ENCODE assay signal across 27 cellular contexts in the genomic region with DNA sequence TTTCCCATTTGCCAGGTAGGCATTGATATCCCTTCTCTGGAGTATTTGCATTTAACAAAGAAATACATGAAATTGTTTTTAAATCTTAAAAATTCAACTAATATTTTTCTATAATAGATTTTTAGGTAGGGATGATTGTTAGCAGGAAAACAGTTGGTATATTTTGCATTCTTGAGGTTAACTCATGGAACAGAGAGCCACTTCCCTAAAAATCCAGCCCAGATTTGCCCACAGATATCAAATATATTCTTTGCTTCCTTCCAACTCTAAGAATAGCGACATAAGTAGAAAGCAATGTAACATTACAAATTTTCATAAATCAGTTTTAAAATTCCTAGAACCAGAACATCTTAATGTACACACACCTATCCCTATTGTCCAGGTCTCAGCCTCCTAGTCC.
"Had no signal": no experiment of that assay in that cellular context is flagged by ENCODE, and none has a peak within 500 bp of the region (broad histone marks: within the 10 kb centered on the region; RNA-seq: fewer than 3 reads in every experiment).

No MANE protein-coding gene starts in this region.

- H3K36me3 ChIP-seq: esophagus squamous epithelium, gastroesophageal sphincter, heart right ventricle had no signal

- H3K4me1 ChIP-seq: heart right ventricle had no signal

- ATAC-seq: activated T-helper 17 cell treated with anti-CD3 and anti-CD28 coated beads, Interleukin-2, amount 50 U/mL, for 72 hours; body of pancreas; gastroesophageal sphincter; heart right ventricle; T-helper 17 cell had no signal

- H3K27me3 ChIP-seq: body of pancreas, esophagus squamous epithelium, gastroesophageal sphincter, heart right ventricle, hepatocyte had no signal

- H3K27ac ChIP-seq: body of pancreas, epithelial cell of prostate, esophagus squamous epithelium, gastroesophageal sphincter, heart right ventricle, hepatocyte had no signal

- H3K79me2 ChIP-seq: hepatocyte had no signal

- H3K4me3 ChIP-seq: body of pancreas, esophagus squamous epithelium, gastroesophageal sphincter, heart right ventricle, hepatocyte had no signal

- H3K4me2 ChIP-seq: hepatocyte had no signal

- DNase-seq: activated CD4-positive, alpha-beta memory T cell treated with anti-CD3 and anti-CD28 coated beads, Interleukin-2, amount 10 ng/mL, durations not matched to agents 7 days and 5 days; activated CD4-positive, alpha-beta T cell treated with anti-CD3 and anti-CD28 coated beads for 1 hour; activated CD4-positive, alpha-beta T cell treated with anti-CD3 and anti-CD28 coated beads for 4 hours; activated CD4-positive, alpha-beta T cell treated with anti-CD3 and anti-CD28 coated beads, Interleukin-2, amount 10 ng/mL, durations not matched to agents 7 days and 5 days; activated CD4-positive, alpha-beta T cell treated with anti-CD3 and anti-CD28 coated beads, Interleukin-2, amount 50 U/mL, for 4 hours; activated CD4-positive, CD25-positive, alpha-beta regulatory T cell; activated CD8-positive, alpha-beta memory T cell treated with anti-CD3 and anti-CD28 coated beads, Interleukin-2, amount 50 U/mL, for 48 hours; activated effector memory CD4-positive, alpha-beta T cell treated with Interleukin-2 at 50 U/mL for 16 hours; activated gamma-delta T cell treated with Interleukin-2 at 50 U/mL for 16 hours; activated naive CD4-positive, alpha-beta T cell treated with anti-CD3 and anti-CD28 coated beads, Interleukin-2, amount 50 U/mL, for 16 hours; activated naive CD4-positive, alpha-beta T cell treated with Interleukin-2 at 50 U/mL for 16 hours; activated T-cell treated with anti-CD3 and anti-CD28 coated beads for 4 hours; activated T-cell treated with anti-CD3 and anti-CD28 coated beads, Interleukin-2, amount 50 U/mL, for 24 hours; amniotic stem cell; aorta; body of pancreas; caudate nucleus; effector CD8-positive, alpha-beta T cell; esophagus squamous epithelium; foreskin melanocyte; heart right ventricle; T-helper 17 cell; T1000 had no signal
